16 cellular contexts compared by ENCODE assay signal in the genomic region with DNA sequence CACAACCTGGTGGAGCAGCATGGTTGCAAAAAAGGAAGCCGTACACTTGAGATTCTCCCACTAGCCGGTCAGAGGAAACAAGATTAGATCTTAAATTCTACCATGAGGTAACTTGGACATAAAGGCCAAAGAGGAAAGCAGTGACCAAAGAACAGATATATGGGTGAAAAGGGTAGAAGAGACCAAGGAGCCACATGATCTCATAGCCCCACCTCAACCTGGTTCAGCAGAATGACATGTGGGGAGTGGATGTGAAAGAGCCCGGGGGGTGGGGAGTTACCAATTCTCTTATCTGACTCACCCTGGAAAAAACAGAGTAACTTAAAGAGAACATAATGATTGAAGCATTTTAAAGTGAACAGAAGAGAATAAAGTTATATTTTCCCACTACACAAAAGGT.
"Had no signal": no experiment of that assay in that cellular context is flagged by ENCODE, and none has a peak within 500 bp of the region (broad histone marks: within the 10 kb centered on the region; RNA-seq: fewer than 3 reads in every experiment).

No MANE protein-coding gene starts in this region.

- H3K9me3 ChIP-seq: mucosa of descending colon, transverse colon had no signal

- H3K4me1 Mint-ChIP-seq: immature natural killer cell, natural killer cell had no signal

- H3K27me3 Mint-ChIP-seq: activated naive CD8-positive, alpha-beta T cell; progenitor cell of endocrine pancreas had no signal

- H3K27ac ChIP-seq: brain microvascular endothelial cell, transverse colon had no signal

- H3K36me3 Mint-ChIP-seq: activated naive CD8-positive, alpha-beta T cell; immature natural killer cell; natural killer cell had no signal

- H3K4me1 ChIP-seq: transverse colon had no signal

- H3K27ac Mint-ChIP-seq: activated naive CD8-positive, alpha-beta T cell; immature natural killer cell; natural killer cell; progenitor cell of endocrine pancreas had no signal

- H3K4me3 ChIP-seq: mucosa of descending colon, transverse colon had no signal

- H3K36me3 ChIP-seq: brain microvascular endothelial cell, transverse colon had no signal

- H3K4me3 Mint-ChIP-seq: activated naive CD8-positive, alpha-beta T cell; immature natural killer cell; natural killer cell had no signal

- H3K27me3 ChIP-seq: brain microvascular endothelial cell, transverse colon had no signal

- ATAC-seq: esophagus mucosa, mucosa of descending colon, natural killer cell, right cardiac atrium had no signal

- DNase-seq: activated CD4-positive, alpha-beta T cell treated with anti-CD3 and anti-CD28 coated beads, Interleukin-2, amount 50 U/mL, for 1 hour; activated CD4-positive, CD25-positive, alpha-beta regulatory T cell; activated effector memory CD4-positive, alpha-beta T cell treated with Interleukin-2 at 50 U/mL for 16 hours; brain microvascular endothelial cell; dermis blood vessel endothelial cell; immature natural killer cell; mucosa of descending colon; natural killer cell; nucleus accumbens; right cardiac atrium; stimulated activated naive CD4-positive, alpha-beta T cell; substantia nigra; transverse colon had no signal
